9 cellular contexts compared by ENCODE assay signal in the genomic region with DNA sequence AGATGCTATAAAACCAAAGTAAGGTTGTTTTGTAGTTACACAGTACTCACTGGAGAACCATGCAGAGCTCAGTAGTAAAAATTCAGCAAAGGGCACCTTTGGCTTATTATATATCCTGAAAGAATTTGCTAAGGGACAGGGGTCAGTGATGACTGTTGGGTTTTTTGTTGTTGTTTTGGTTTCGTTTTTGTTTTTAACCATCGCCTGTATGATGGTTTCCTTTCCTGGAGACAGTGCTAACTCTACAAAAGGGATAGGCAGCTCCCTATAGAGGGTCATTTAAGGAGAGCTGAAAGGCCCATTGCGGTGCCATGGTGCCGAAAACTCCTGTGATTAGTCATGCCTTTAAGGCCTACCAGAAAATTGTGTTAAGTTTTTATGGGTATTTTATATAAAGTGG.
A peak's percentile ranks its signal among the peaks of the same experiment; 100 is the strongest.
DNase-seq lines count a peak whose midpoint lies in the region; ATAC-seq and TF ChIP-seq lines count a peak whose summit lies in the region.
"Had no signal": no experiment of that assay in that cellular context is flagged by ENCODE, and none has a peak within 500 bp of the region (broad histone marks: within the 10 kb centered on the region; RNA-seq: fewer than 3 reads in every experiment).

No MANE protein-coding gene starts in this region.

- H3K27me3 Mint-ChIP-seq in activated CD4-positive, alpha-beta T cell treated with anti-CD3 and anti-CD28 coated beads, Interleukin-2, amount 10 ng/mL, durations not matched to agents 24 days and 14 days: peaks cover 2% of the 10 kb centered on the region
- peaks cover 5% of the 10 kb centered on the region for H3K27me3 Mint-ChIP-seq in HFFc6 (ENCODE audit: insufficient read depth)
- H3K27me3 Mint-ChIP-seq in naive thymus-derived CD4-positive, alpha-beta T cell: peaks cover 0 to 6% (median 4%) of the 10 kb centered on the region in 5 donors

- H3K36me3 Mint-ChIP-seq in activated CD4-positive, alpha-beta T cell treated with anti-CD3 and anti-CD28 coated beads, Interleukin-2, amount 10 ng/mL, durations not matched to agents 24 days and 14 days (ENCODE audit: low read depth): no peaks in the 10 kb centered on the region
- no peaks in the 10 kb centered on the region for H3K36me3 Mint-ChIP-seq in HFFc6 (ENCODE audit: low read depth)
- no peaks in the 10 kb centered on the region for H3K36me3 Mint-ChIP-seq in naive thymus-derived CD4-positive, alpha-beta T cell

- peak; percentile 12 for ATAC-seq in naive thymus-derived CD4-positive, alpha-beta T cell

- no peak overlapping the region for H3K27ac ChIP-seq in naive thymus-derived CD4-positive, alpha-beta T cell (ENCODE audit: low read depth, low read length)
- no peak overlapping the region for H3K27ac ChIP-seq in tibial artery
- H3K27ac ChIP-seq: SJCRH30 had no signal

- H3K4me1 Mint-ChIP-seq in activated CD4-positive, alpha-beta T cell treated with anti-CD3 and anti-CD28 coated beads, Interleukin-2, amount 10 ng/mL, durations not matched to agents 24 days and 14 days: peaks cover 7% of the 10 kb centered on the region
- H3K4me1 Mint-ChIP-seq in HFFc6 (ENCODE audit: low read depth): peaks cover 14% of the 10 kb centered on the region; the same call in 1 of the 2 replicates
- peaks cover 0 to 11% (median 4%) of the 10 kb centered on the region in 7 donors for H3K4me1 Mint-ChIP-seq in naive thymus-derived CD4-positive, alpha-beta T cell

- peak overlapping the region; percentile 13 for H3K4me3 ChIP-seq in naive thymus-derived CD4-positive, alpha-beta T cell (ENCODE audit: low read length)
- H3K4me3 ChIP-seq in tibial artery: no peak overlapping the region
- H3K4me3 ChIP-seq: SJCRH30 had no signal

- no peaks in the 10 kb centered on the region for H3K4me1 ChIP-seq in naive thymus-derived CD4-positive, alpha-beta T cell (ENCODE audit: control insufficient read depth in 2 of 2, insufficient read depth in 2 of 2, low read length in 2 of 2)
- no peaks in the 10 kb centered on the region for H3K4me1 ChIP-seq in tibial artery
- H3K4me1 ChIP-seq: SJCRH30 had no signal

- H3K27ac Mint-ChIP-seq in activated CD4-positive, alpha-beta T cell treated with anti-CD3 and anti-CD28 coated beads, Interleukin-2, amount 10 ng/mL, durations not matched to agents 24 days and 14 days: peak overlapping the region; percentile 7
- H3K27ac Mint-ChIP-seq in HFFc6: peak overlapping the region; percentile 48; the same call in 1 of the 2 replicates
- peak overlapping the region in 1 of 9 donors; percentile 70 for H3K27ac Mint-ChIP-seq in naive thymus-derived CD4-positive, alpha-beta T cell

- TF ChIP-seq CTCF in HFFc6 (IDR thresholded peaks at IDR 0.05) (no peak), tibial artery (IDR thresholded peaks at IDR 0.05) (no peak)

- POLR2A ChIA-PET in naive thymus-derived CD4-positive, alpha-beta T cell (lab: Charles Lee): no interaction called here

- no peaks in the 10 kb centered on the region for H3K36me3 ChIP-seq in naive thymus-derived CD4-positive, alpha-beta T cell (ENCODE audit: control insufficient read depth in 2 of 3, insufficient read depth in 3 of 3, low read length in 3 of 3)
- no peaks in the 10 kb centered on the region for H3K36me3 ChIP-seq in tibial artery
- H3K36me3 ChIP-seq: SJCRH30 had no signal

- H3K9me3 ChIP-seq in naive thymus-derived CD4-positive, alpha-beta T cell (ENCODE audit: control insufficient read depth in 2 of 3, low read length in 3 of 3): no peaks in the 10 kb centered on the region
- no peaks in the 10 kb centered on the region for H3K9me3 ChIP-seq in tibial artery
- H3K9me3 ChIP-seq: SJCRH30 had no signal

- intact Hi-C loops in activated CD4-positive, alpha-beta T cell treated with anti-CD3 and anti-CD28 coated beads, Interleukin-2, amount 10 ng/mL, durations not matched to agents 24 days and 14 days (cut with micrococcal nuclease): no loop called here
- intact Hi-C loops in naive thymus-derived CD4-positive, alpha-beta T cell (cut with micrococcal nuclease): loop anchor here in 1 of 2 donors (2.0 kb wide), 1 partner anchor 253 kb away; no protein-coding TSS in a partner anchor
- intact Hi-C loops in tibial artery (cut with DNase I; ENCODE audit: low total_unique reads) (loop anchor here (10.0 kb wide), 1 partner anchor 251 kb away; no protein-coding TSS in a partner anchor), posterior cingulate gyrus (cut with DNase I) (loop anchor here (5.0 kb wide), 1 partner anchor 408 kb away; no protein-coding TSS in a partner anchor)

- DNase-seq in activated CD4-positive, alpha-beta T cell treated with anti-CD3 and anti-CD28 coated beads, Interleukin-2, amount 10 ng/mL, durations not matched to agents 24 days and 14 days: peak; percentile 54
- DNase-seq in activated CD4-positive, alpha-beta T cell treated with anti-CD3 and anti-CD28 coated beads, Interleukin-2, amount 50 U/mL, for 1 hour: no peak
- DNase-seq in HFFc6: no peak
- DNase-seq in HS-5 (ENCODE audit: low read depth): peak; percentile 2
- DNase-seq in naive thymus-derived CD4-positive, alpha-beta T cell: no peak
- DNase-seq in tibial artery: no peak
- DNase-seq in NCI-H748 (lab: John Stamatoyannopoulos, UW; ENCODE audit: unreplicated experiment): no peak
- no peak for DNase-seq in posterior cingulate gyrus
- DNase-seq: SJCRH30 had no signal

- no peaks in the 10 kb centered on the region for H3K27me3 ChIP-seq in naive thymus-derived CD4-positive, alpha-beta T cell (ENCODE audit: control insufficient read depth in 2 of 2, insufficient read depth in 2 of 2, low read length in 2 of 2)
- no peaks in the 10 kb centered on the region for H3K27me3 ChIP-seq in tibial artery
- H3K27me3 ChIP-seq: SJCRH30 had no signal

- H3K4me3 Mint-ChIP-seq in activated CD4-positive, alpha-beta T cell treated with anti-CD3 and anti-CD28 coated beads, Interleukin-2, amount 10 ng/mL, durations not matched to agents 24 days and 14 days: peak overlapping the region; percentile 38
- peak overlapping the region; percentile 74 for H3K4me3 Mint-ChIP-seq in HFFc6
- H3K4me3 Mint-ChIP-seq in naive thymus-derived CD4-positive, alpha-beta T cell: peak overlapping the region in 5 of 10 donors; percentile 6 to 65 (median 14)

- CTCF ChIA-PET in naive thymus-derived CD4-positive, alpha-beta T cell (lab: Charles Lee): no interaction called here

- no peaks in the 10 kb centered on the region for H3K9me3 Mint-ChIP-seq in activated CD4-positive, alpha-beta T cell treated with anti-CD3 and anti-CD28 coated beads, Interleukin-2, amount 10 ng/mL, durations not matched to agents 24 days and 14 days
- H3K9me3 Mint-ChIP-seq in HFFc6: no peaks in the 10 kb centered on the region
- H3K9me3 Mint-ChIP-seq in naive thymus-derived CD4-positive, alpha-beta T cell: peaks cover 0 to 4% (median 0%) of the 10 kb centered on the region in 11 donors

Comparison
In these comparisons a context has a peak if more than half of its experiments do, and no peak if none do; other contexts are left out.
1. DNase-seq: peak in activated CD4-positive, alpha-beta T cell treated with anti-CD3 and anti-CD28 coated beads, Interleukin-2, amount 10 ng/mL, durations not matched to agents 24 days and 14 days (single experiment) and HS-5 (single experiment); none in activated CD4-positive, alpha-beta T cell treated with anti-CD3 and anti-CD28 coated beads, Interleukin-2, amount 50 U/mL, for 1 hour (single experiment), HFFc6 (single experiment), naive thymus-derived CD4-positive, alpha-beta T cell (0 of 9), tibial artery (0 of 2), NCI-H748 (single experiment) and posterior cingulate gyrus (0 of 10).